8 cellular contexts compared by ENCODE assay signal in genomic region chr12:49366652-49367380, GRCh38. TPM values are rescaled to one million over a fixed set of nuclear protein-coding genes. Genes with fewer than 3 reads are reported as not detected.
A peak's percentile ranks its signal among the peaks of the same experiment; 100 is the strongest.
DNase-seq lines count a peak whose midpoint lies in the region; ATAC-seq and TF ChIP-seq lines count a peak whose summit lies in the region.

No MANE protein-coding gene starts in this region.

- peaks cover 0 to 12% (median 8%) of the 10 kb centered on the region in 11 experiments; a peak in 10 of 22 replicates for H3K36me3 ChIP-seq in BLaER1 treated with 17β-estradiol and CSF1 and Interleukin-3, amounts not matched to agents 10 nM and 100 nM
- H3K36me3 ChIP-seq in lower lobe of right lung = no peaks in the 10 kb centered on the region

- TF ChIP-seq CTCF in dorsolateral prefrontal cortex (IDR thresholded peaks at IDR 0.05 in 54 of 56, conservative IDR thresholded peaks at IDR 0.05 in 2 of 56; ENCODE audit: low read depth in 1 of 56, partially characterized antibody in 56 of 56) (peak in 50 of 56 donors; percentile 10 to 68 (median 45)), lower lobe of right lung (IDR thresholded peaks at IDR 0.05) (peak; percentile 30)

- intact Hi-C loops in dorsolateral prefrontal cortex (cut with DNase I) (no loop called here), lower lobe of right lung (cut with DNase I) (no loop called here)

- H3K9ac ChIP-seq in BLaER1 treated with 17β-estradiol and CSF1 and Interleukin-3, amounts not matched to agents 10 nM and 100 nM = peak overlapping the region; percentile 94 to 99 (median 98)

- peak; percentile 67 for ATAC-seq in GM19351 (IDR thresholded peaks at IDR 0.05; ENCODE audit: unreplicated experiment)
- ATAC-seq in HG03521 (IDR thresholded peaks at IDR 0.05; ENCODE audit: unreplicated experiment) = peak; percentile 68
- ATAC-seq in lower lobe of right lung = peak; percentile 95 to 97

- H3K27me3 ChIP-seq in BLaER1 treated with 17β-estradiol and CSF1 and Interleukin-3, amounts not matched to agents 10 nM and 100 nM = no peaks in the 10 kb centered on the region
- H3K27me3 ChIP-seq in dorsolateral prefrontal cortex (no peaks in the 10 kb centered on the region), lower lobe of right lung (ENCODE audit: low read depth) (no peaks in the 10 kb centered on the region)

- peak overlapping the region; percentile 81 to 97 (median 85) for H3K4me2 ChIP-seq in BLaER1 treated with 17β-estradiol and CSF1 and Interleukin-3, amounts not matched to agents 10 nM and 100 nM

- DNase-seq in NCI-H748 (lab: John Stamatoyannopoulos, UW; ENCODE audit: unreplicated experiment) (peak; percentile 98), dorsolateral prefrontal cortex (peak; percentile 62 to 91 (median 82)), lower lobe of right lung (peak; percentile 89)
- peak; percentile 89 to 94 for DNase-seq in activated CD4-positive, alpha-beta T cell treated with anti-CD3 and anti-CD28 coated beads, Interleukin-2, amount 50 U/mL, for 48 hours
- peak; percentile 80 to 86 for DNase-seq in stimulated activated CD4-positive, alpha-beta T cell treated with anti-CD3 and anti-CD28 coated beads, Interleukin-4, amount 100 ng/mL, for 48 hours (ENCODE audit: low read depth in 2 of 2)

- peak overlapping the region; percentile 74 to 94 (median 86) for H3K4me3 ChIP-seq in BLaER1 treated with 17β-estradiol and CSF1 and Interleukin-3, amounts not matched to agents 10 nM and 100 nM
- H3K4me3 ChIP-seq in dorsolateral prefrontal cortex (peak overlapping the region; percentile 57 to 94 (median 82)), lower lobe of right lung (peak overlapping the region; percentile 79)

- H3K4me1 ChIP-seq in BLaER1 treated with 17β-estradiol and CSF1 and Interleukin-3, amounts not matched to agents 10 nM and 100 nM = peaks cover 34 to 50% (median 45%) of the 10 kb centered on the region in 10 experiments
- peaks cover 25% of the 10 kb centered on the region for H3K4me1 ChIP-seq in lower lobe of right lung

- peaks cover 0 to 34% (median 13%) of the 10 kb centered on the region in 11 experiments; a peak in 13 of 22 replicates for H4K20me1 ChIP-seq in BLaER1 treated with 17β-estradiol and CSF1 and Interleukin-3, amounts not matched to agents 10 nM and 100 nM

- peak overlapping the region; percentile 88 to 99 (median 98) for H3K27ac ChIP-seq in BLaER1 treated with 17β-estradiol and CSF1 and Interleukin-3, amounts not matched to agents 10 nM and 100 nM
- H3K27ac ChIP-seq in dorsolateral prefrontal cortex (peak overlapping the region; percentile 25 to 96 (median 87)), lower lobe of right lung (peak overlapping the region; percentile 91)

- no peaks in the 10 kb centered on the region for H3K9me3 ChIP-seq in BLaER1 treated with 17β-estradiol and CSF1 and Interleukin-3, amounts not matched to agents 10 nM and 100 nM (replicated peaks in 1 of 11)
- H3K9me3 ChIP-seq in lower lobe of right lung = no peaks in the 10 kb centered on the region

RNA-seq across cellular contexts. Expression of gene SPATS2, which starts 0.4 kb away (rescaled TPM):
- total RNA-seq in dorsolateral prefrontal cortex = 10 to 100 TPM; 19.1 to 67.2 (median 43.0) TPM
- total RNA-seq in lower lobe of right lung = 17.3 TPM

RNA-seq across cellular contexts. Expression of gene DNAJC22, which starts 20.1 kb away (rescaled TPM):
- total RNA-seq in dorsolateral prefrontal cortex (1 to 10 TPM in 115 of 120 experiments, under 1 TPM in 5; 0.49 to 8.3 (median 3.0) TPM), lower lobe of right lung (0.18 TPM)

RNA-seq across cellular contexts. Expression of gene C1QL4, which starts 29.8 kb away (rescaled TPM):
- 1 to 10 TPM in 5 of 120 experiments, under 1 TPM in 64, not detected in 51; 0.19 to 1.4 (median 0.44) TPM for total RNA-seq in dorsolateral prefrontal cortex
- not detected for total RNA-seq in lower lobe of right lung

RNA-seq across cellular contexts. Expression of gene TROAP, which starts 43.8 kb away (rescaled TPM):
- 1 to 10 TPM in 3 of 120 experiments, under 1 TPM in 15, not detected in 102; 0.17 to 1.9 (median 0.52) TPM for total RNA-seq in dorsolateral prefrontal cortex
- total RNA-seq in lower lobe of right lung = 1.4 TPM

Comparison
In these comparisons a context has a peak if more than half of its experiments do, and no peak if none do; other contexts are left out.
1. Peak in every context shown above with its lines: DNase-seq, ATAC-seq, H3K4me3 ChIP-seq and H3K27ac ChIP-seq.